1 cellular context compared by ENCODE assay signal in genomic region chr11:96389604-96390402, GRCh38.
TF ChIP-seq lines count a peak whose summit lies in the region.

TSS of gene CCDC82 (minus strand) at chr11:96389912. CDS start at chr11:96384747, 5,165 bp downstream.
TSS of gene JRKL (plus strand) at chr11:96390013. CDS start at chr11:96390650, 637 bp downstream.

TF ChIP-seq in K562, 482 proteins besides CTCF, POLR2A, EP300 and RAD21 (continued from another document and continues in another):
- peak; percentile 59 for TF ChIP-seq PRDM10 (IDR thresholded peaks at IDR 0.05; ENCODE audit: partially characterized antibody)
- TF ChIP-seq GTF2E2 (tag; IDR thresholded peaks at IDR 0.05), result no peak
- peak; percentile 17; the same call in 1 of the 2 replicates for TF ChIP-seq MYNN (IDR thresholded peaks at IDR 0.05)
- TF ChIP-seq MYNN (CRISPR knock-in tag; IDR thresholded peaks at IDR 0.05), result no peak
- no peak for TF ChIP-seq STAT5A (IDR thresholded peaks at IDR 0.05; ENCODE audit: borderline replicate concordance, low read length)
- no peak for TF ChIP-seq IRF1 (CRISPR knock-in tag; IDR thresholded peaks at IDR 0.05; ENCODE audit: borderline replicate concordance)
- TF ChIP-seq HCFC1 (IDR thresholded peaks at IDR 0.05; ENCODE audit: low read depth, low read length), result peak; percentile 17; the same call in 1 of the 2 replicates
- peak; percentile 57 for TF ChIP-seq SAP30 (IDR thresholded peaks at IDR 0.05; ENCODE audit: borderline replicate concordance, insufficient read depth, low read depth, low read length, poor library complexity, severe bottlenecking)
- TF ChIP-seq REST (CRISPR knock-in tag; IDR thresholded peaks at IDR 0.05; ENCODE audit: low read depth), result 0 out of 2 replicates have a peak, but pooled peaks have one; percentile 40
- TF ChIP-seq ZNF263 (CRISPR knock-in tag; IDR thresholded peaks at IDR 0.05; ENCODE audit: borderline replicate concordance), result no peak
- no peak for TF ChIP-seq PHTF2 (CRISPR knock-in tag; IDR thresholded peaks at IDR 0.05)
- TF ChIP-seq OTX1 (CRISPR knock-in tag; IDR thresholded peaks at IDR 0.05), result no peak
- no peak for TF ChIP-seq ZNF41 (CRISPR knock-in tag; conservative IDR thresholded peaks at IDR 0.05)
- TF ChIP-seq L3MBTL2 (IDR thresholded peaks at IDR 0.05), result peak; percentile 94
- peak in 1 of 2 experiments; percentile 43; a peak in 1 of 4 replicates for TF ChIP-seq FOXA3 (CRISPR knock-in tag; conservative IDR thresholded peaks at IDR 0.05 in 1 of 2, IDR thresholded peaks at IDR 0.05 in 1 of 2)
- TF ChIP-seq MNT (conservative IDR thresholded peaks at IDR 0.05), result peak; percentile 73 to 77; a peak in 3 of 4 replicates
- TF ChIP-seq ZNF212 (CRISPR knock-in tag; IDR thresholded peaks at IDR 0.05), result no peak
- no peak for TF ChIP-seq CHD7 (IDR thresholded peaks at IDR 0.05; ENCODE audit: low read depth, low read length)
- TF ChIP-seq, protein P1, sequence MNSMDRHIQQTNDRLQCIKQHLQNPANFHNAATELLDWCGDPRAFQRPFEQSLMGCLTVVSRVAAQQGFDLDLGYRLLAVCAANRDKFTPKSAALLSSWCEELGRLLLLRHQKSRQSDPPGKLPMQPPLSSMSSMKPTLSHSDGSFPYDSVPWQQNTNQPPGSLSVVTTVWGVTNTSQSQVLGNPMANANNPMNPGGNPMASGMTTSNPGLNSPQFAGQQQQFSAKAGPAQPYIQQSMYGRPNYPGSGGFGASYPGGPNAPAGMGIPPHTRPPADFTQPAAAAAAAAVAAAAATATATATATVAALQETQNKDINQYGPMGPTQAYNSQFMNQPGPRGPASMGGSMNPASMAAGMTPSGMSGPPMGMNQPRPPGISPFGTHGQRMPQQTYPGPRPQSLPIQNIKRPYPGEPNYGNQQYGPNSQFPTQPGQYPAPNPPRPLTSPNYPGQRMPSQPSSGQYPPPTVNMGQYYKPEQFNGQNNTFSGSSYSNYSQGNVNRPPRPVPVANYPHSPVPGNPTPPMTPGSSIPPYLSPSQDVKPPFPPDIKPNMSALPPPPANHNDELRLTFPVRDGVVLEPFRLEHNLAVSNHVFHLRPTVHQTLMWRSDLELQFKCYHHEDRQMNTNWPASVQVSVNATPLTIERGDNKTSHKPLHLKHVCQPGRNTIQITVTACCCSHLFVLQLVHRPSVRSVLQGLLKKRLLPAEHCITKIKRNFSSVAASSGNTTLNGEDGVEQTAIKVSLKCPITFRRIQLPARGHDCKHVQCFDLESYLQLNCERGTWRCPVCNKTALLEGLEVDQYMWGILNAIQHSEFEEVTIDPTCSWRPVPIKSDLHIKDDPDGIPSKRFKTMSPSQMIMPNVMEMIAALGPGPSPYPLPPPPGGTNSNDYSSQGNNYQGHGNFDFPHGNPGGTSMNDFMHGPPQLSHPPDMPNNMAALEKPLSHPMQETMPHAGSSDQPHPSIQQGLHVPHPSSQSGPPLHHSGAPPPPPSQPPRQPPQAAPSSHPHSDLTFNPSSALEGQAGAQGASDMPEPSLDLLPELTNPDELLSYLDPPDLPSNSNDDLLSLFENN (IDR thresholded peaks at IDR 0.05; ENCODE audit: low read depth in 2 of 2, low read length in 2 of 2), result no peak
- TF ChIP-seq YBX1 (IDR thresholded peaks at IDR 0.05), result no peak
- no peak for TF ChIP-seq CBFA2T3 (IDR thresholded peaks at IDR 0.05)
